ENCODE assay signal across 9 cellular contexts in genomic region chr11:130071211-130071712, GRCh38. TPM values are rescaled to one million over a fixed set of nuclear protein-coding genes. Genes with fewer than 3 reads are reported as not detected.
DNase-seq lines count a peak whose midpoint lies in the region; ATAC-seq and TF ChIP-seq lines count a peak whose summit lies in the region.
"Had no signal": no experiment of that assay in that cellular context is flagged by ENCODE, and none has a peak within 500 bp of the region (broad histone marks: within the 10 kb centered on the region; RNA-seq: fewer than 3 reads in every experiment).

No MANE protein-coding gene starts in this region.

- no peak for ATAC-seq in HCT116
- ATAC-seq in HG03469 (IDR thresholded peaks at IDR 0.05; ENCODE audit: unreplicated experiment), result no peak
- ATAC-seq in HG03196 (IDR thresholded peaks at IDR 0.05; ENCODE audit: unreplicated experiment), result no peak

- TF ChIP-seq CTCF in AG09309 (IDR thresholded peaks at IDR 0.05; ENCODE audit: control insufficient read depth, insufficient read depth, low read depth, low read length, missing control alignments), result no peak
- TF ChIP-seq CTCF in HCT116 (IDR thresholded peaks at IDR 0.05 in 2 of 3, conservative IDR thresholded peaks at IDR 0.05 in 1 of 3; ENCODE audit: borderline replicate concordance in 1 of 3, insufficient read depth in 1 of 3, low read depth in 2 of 3, low read length in 2 of 3), result no peak
- no peak for TF ChIP-seq CTCF in hepatocyte (IDR thresholded peaks at IDR 0.05; ENCODE audit: poor library complexity)

- H3K27ac Mint-ChIP-seq in activated CD4-positive, alpha-beta memory T cell treated with anti-CD3 and anti-CD28 coated beads, Interleukin-2, amount 10 ng/mL, durations not matched to agents 7 days and 5 days, result no peak overlapping the region

- DNase-seq in AG09309 (ENCODE audit: low read depth), result no peak
- no peak for DNase-seq in HCT116 (ENCODE audit: low read depth, low spot score)
- no peak for DNase-seq in activated CD4-positive, alpha-beta memory T cell treated with anti-CD3 and anti-CD28 coated beads, Interleukin-2, amount 10 ng/mL, durations not matched to agents 7 days and 5 days
- no peak for DNase-seq in hepatocyte (ENCODE audit: low spot score)
- no peak for DNase-seq in SHP77 treated with DMSO at 0.1 percent for 48 hours (lab: John Stamatoyannopoulos, UW)
- DNase-seq: left cardiac atrium had no signal

- RAD21 ChIA-PET in HCT116 (lab: Charles Lee; ENCODE audit: low non-redundant PET in 1 of 2, low total read pairs in 2 of 2, uncharacterized antibody in 2 of 2, unreplicated experiment in 2 of 2), result no interaction called here

- peaks cover 21% of the 10 kb centered on the region for H3K4me1 Mint-ChIP-seq in activated CD4-positive, alpha-beta memory T cell treated with anti-CD3 and anti-CD28 coated beads, Interleukin-2, amount 10 ng/mL, durations not matched to agents 7 days and 5 days

- H3K4me3 ChIP-seq in AG09309 (ENCODE audit: control insufficient read depth, low read depth, low read length), result peak overlapping the region; percentile 72
- H3K4me3 ChIP-seq in HCT116 (replicated peaks in 1 of 2; ENCODE audit: low read depth in 1 of 2, low read length in 2 of 2), result peak overlapping the region; percentile 71 to 79
- H3K4me3 ChIP-seq in hepatocyte, result peak overlapping the region; percentile 86
- peak overlapping the region; percentile 63 to 99 (median 86) for H3K4me3 ChIP-seq in skin epidermis

- no peaks in the 10 kb centered on the region for H3K9me2 ChIP-seq in HCT116 (ENCODE audit: insufficient read depth)
- no peaks in the 10 kb centered on the region for H3K9me2 ChIP-seq in hepatocyte (replicated peaks; ENCODE audit: insufficient read depth)

- TF ChIP-seq POLR2A in HCT116 (IDR thresholded peaks at IDR 0.05; ENCODE audit: borderline replicate concordance, extremely low read depth, insufficient read depth, insufficient read length), result no peak

- WGBS in hepatocyte (ENCODE audit: low lambda C conversion rate, missing lambda C conversion rate), result 16% methylated on average over 11 of the region's 11 CpGs

- H2AFZ ChIP-seq in HCT116 (ENCODE audit: low read depth, low read length, poor library complexity, severe bottlenecking) (no peak overlapping the region), hepatocyte (peak overlapping the region; percentile 23)

- peak overlapping the region; percentile 72 for H3K4me2 ChIP-seq in HCT116 (ENCODE audit: low read length)
- peak overlapping the region; percentile 81 for H3K4me2 ChIP-seq in hepatocyte

- BruUV-seq in HCT116 (replicated peaks; lab: Mats Ljungman, UMichigan), result TSS peak; percentile 62

- no peaks in the 10 kb centered on the region for H3K9me3 Mint-ChIP-seq in activated CD4-positive, alpha-beta memory T cell treated with anti-CD3 and anti-CD28 coated beads, Interleukin-2, amount 10 ng/mL, durations not matched to agents 7 days and 5 days

- H3K9ac ChIP-seq in HCT116 (ENCODE audit: low read length), result peak overlapping the region; percentile 78

- H4K20me1 ChIP-seq in HCT116 (ENCODE audit: insufficient read depth) (no peaks in the 10 kb centered on the region), hepatocyte (ENCODE audit: insufficient read depth, poor library complexity, severe bottlenecking) (peaks cover 50% of the 10 kb centered on the region)

- H3K79me2 ChIP-seq in HCT116 (ENCODE audit: insufficient read depth, low read length) (peaks cover 57% of the 10 kb centered on the region), hepatocyte (peaks cover 61% of the 10 kb centered on the region)

- peak overlapping the region; percentile 80 for H3K4me3 Mint-ChIP-seq in activated CD4-positive, alpha-beta memory T cell treated with anti-CD3 and anti-CD28 coated beads, Interleukin-2, amount 10 ng/mL, durations not matched to agents 7 days and 5 days

- H3K27me3 ChIP-seq in HCT116 (ENCODE audit: insufficient read depth, low read length) (no peaks in the 10 kb centered on the region), hepatocyte (no peaks in the 10 kb centered on the region)

- H3K36me3 ChIP-seq in HCT116 (ENCODE audit: control insufficient read depth in 1 of 2, insufficient read depth in 2 of 2, low read length in 2 of 2), result no peaks in the 10 kb centered on the region
- H3K36me3 ChIP-seq in hepatocyte (replicated peaks; ENCODE audit: insufficient read depth, low read depth), result no peaks in the 10 kb centered on the region

- H3K4me1 ChIP-seq in HCT116 (ENCODE audit: control insufficient read depth in 1 of 2, insufficient read depth in 2 of 2, low read length in 2 of 2) (peaks cover 13 to 27% of the 10 kb centered on the region in 2 experiments; a peak in 3 of 4 replicates), hepatocyte (ENCODE audit: insufficient read depth) (peaks cover 20% of the 10 kb centered on the region)

- POLR2A ChIA-PET in HCT116 (lab: Charles Lee), result interaction anchor here (2.1 kb wide), 1 partner anchor 10 kb away, joined by 6 read pairs; no protein-coding TSS in a partner anchor
- POLR2A ChIA-PET in activated CD4-positive, alpha-beta memory T cell treated with anti-CD3 and anti-CD28 coated beads, Interleukin-2, amount 10 ng/mL, durations not matched to agents 7 days and 5 days (lab: Charles Lee), result interaction anchor here (1.7 to 3.3 kb wide), 2 partner anchors 44 to 69 kb away, joined by 4 to 56 read pairs; partner anchors contain the start of gene PRDM10

- peaks cover 18% of the 10 kb centered on the region for H3K27me3 Mint-ChIP-seq in activated CD4-positive, alpha-beta memory T cell treated with anti-CD3 and anti-CD28 coated beads, Interleukin-2, amount 10 ng/mL, durations not matched to agents 7 days and 5 days

- intact Hi-C loops in HCT116 (cut with micrococcal nuclease), result no loop called here

- peaks cover 4% of the 10 kb centered on the region for H3K36me3 Mint-ChIP-seq in activated CD4-positive, alpha-beta memory T cell treated with anti-CD3 and anti-CD28 coated beads, Interleukin-2, amount 10 ng/mL, durations not matched to agents 7 days and 5 days (ENCODE audit: low read depth)

- H3K9me3 ChIP-seq in HCT116 (ENCODE audit: control insufficient read depth in 1 of 2, insufficient read depth in 1 of 2, low read depth in 1 of 2, low read length in 2 of 2), result no peaks in the 10 kb centered on the region
- H3K9me3 ChIP-seq in hepatocyte (ENCODE audit: low read depth), result no peaks in the 10 kb centered on the region

- no peak overlapping the region for H3K27ac ChIP-seq in HCT116 (ENCODE audit: low read depth, low read length)
- H3K27ac ChIP-seq in hepatocyte, result peak overlapping the region; percentile 98
- H3K27ac ChIP-seq in skin epidermis, result peak overlapping the region in 16 of 21 experiments; percentile 71 to 96 (median 88)

- CTCF ChIA-PET in HCT116 (lab: Charles Lee), result no interaction called here
- CTCF ChIA-PET in activated CD4-positive, alpha-beta memory T cell treated with anti-CD3 and anti-CD28 coated beads, Interleukin-2, amount 10 ng/mL, durations not matched to agents 7 days and 5 days (lab: Charles Lee), result interaction anchor here (0.6 to 2.5 kb wide), 11 partner anchors 10 to 987 kb away, joined by 3 to 12 read pairs (median 4); partner anchors contain the start of gene PRDM10

- no peak for TF ChIP-seq RAD21 in HCT116 (IDR thresholded peaks at IDR 0.05; ENCODE audit: low read depth)

TF ChIP-seq in HCT116, 20 proteins besides CTCF, POLR2A, EP300 and RAD21 (continues in another document):
- TF ChIP-seq YY1 (IDR thresholded peaks at IDR 0.05; ENCODE audit: extremely low read depth, insufficient replicate concordance, low read depth, low read length) (no peak), EZH2phosphoT487 (IDR thresholded peaks at IDR 0.05; ENCODE audit: borderline replicate concordance) (no peak), SP1 (IDR thresholded peaks at IDR 0.05; ENCODE audit: low read depth) (no peak), ZFX (IDR thresholded peaks at IDR 0.05) (no peak), ATF3 (IDR thresholded peaks at IDR 0.05) (no peak), EZH2 (IDR thresholded peaks at IDR 0.05) (no peak), FOSL1 (IDR thresholded peaks at IDR 0.05; ENCODE audit: low read depth) (no peak), MAX (IDR thresholded peaks at IDR 0.05) (no peak), CEBPB (IDR thresholded peaks at IDR 0.05; ENCODE audit: low read depth) (no peak), ELF1 (IDR thresholded peaks at IDR 0.05; ENCODE audit: borderline replicate concordance, low read depth) (no peak)

RNA-seq across cellular contexts. Expression of gene APLP2, which starts 1.6 kb away (rescaled TPM):
- total RNA-seq in HCT116 (2021; ENCODE audit: unreplicated experiment) (210 TPM), hepatocyte (485 and 500 TPM in 2 replicates)
- polyA plus RNA-seq in HCT116 (2012), result 208 and 234 TPM in 2 replicates
- total RNA-seq in activated CD4-positive, alpha-beta memory T cell treated with anti-CD3 and anti-CD28 coated beads, Interleukin-2, amount 10 ng/mL, durations not matched to agents 7 days and 5 days, result 10 to 100 TPM; 31.1 to 33.2 TPM
- 475 and 481 TPM in 2 replicates for polyA plus RNA-seq in hepatocyte
